11 cellular contexts compared by ENCODE assay signal in genomic region chr10:70976063-70976462, GRCh38.
"Had no signal": no experiment of that assay in that cellular context is flagged by ENCODE, and none has a peak within 500 bp of the region (broad histone marks: within the 10 kb centered on the region; RNA-seq: fewer than 3 reads in every experiment).

No MANE protein-coding gene starts in this region.

- H3K4me1 ChIP-seq: HAP-1 had no signal

- H3K9ac ChIP-seq: GM23248 had no signal

- H3K36me3 ChIP-seq: HAP-1 had no signal

- H3K4me2 ChIP-seq: GM23338 had no signal

- H3K4me3 ChIP-seq: GM23248, GM23338, HAP-1 had no signal

- H2AFZ ChIP-seq: GM23248, GM23338 had no signal

- DNase-seq: GM23248, GOT3, H7, H9, HCEC 1CT, HFFc6 had no signal

- FAIRE-seq: H1, H54 had no signal

- H3K4me3 Mint-ChIP-seq: GM23338, H9, HFFc6 had no signal

- H3K27ac ChIP-seq: GM23248 had no signal

- H3K9me3 ChIP-seq: HAP-1 had no signal

- ATAC-seq: GM23338, HCT116 had no signal

- H3K4me1 Mint-ChIP-seq: GM23338 had no signal

- H3K27ac Mint-ChIP-seq: GM23338, H9, HFFc6 had no signal
